ENCODE assay signal across 8 cellular contexts in genomic region chr12:110431957-110432587, GRCh38. TPM values are rescaled to one million over a fixed set of nuclear protein-coding genes. Genes with fewer than 3 reads are reported as not detected.
DNase-seq lines count a peak whose midpoint lies in the region; ATAC-seq and TF ChIP-seq lines count a peak whose summit lies in the region.

No MANE protein-coding gene starts in this region.

- CTCF ChIA-PET in activated CD8-positive, alpha-beta memory T cell treated with anti-CD3 and anti-CD28 coated beads, Interleukin-2, amount 10 ng/mL, durations not matched to agents 7 days and 5 days (lab: Charles Lee): interaction anchor here (0.6 to 2.6 kb wide), 74 partner anchors 8 to 717 kb away, joined by 3 to 28 read pairs (median 4); partner anchors contain the start of genes ANAPC7, ARPC3, ATP2A2 and C12orf76

- TF ChIP-seq CTCF in fibroblast of pulmonary artery (IDR thresholded peaks at IDR 0.05; ENCODE audit: low read length, missing control alignments) (no peak), suprapubic skin (IDR thresholded peaks at IDR 0.05) (no peak)

- 82% methylated on average over 12 of the region's 12 CpGs for WGBS in suprapubic skin

- peaks cover 10% of the 10 kb centered on the region for H3K4me1 Mint-ChIP-seq in activated CD8-positive, alpha-beta memory T cell treated with anti-CD3 and anti-CD28 coated beads, Interleukin-2, amount 10 ng/mL, durations not matched to agents 7 days and 5 days

- TF ChIP-seq EP300 in suprapubic skin (IDR thresholded peaks at IDR 0.05): no peak

- peak; percentile 55 for DNase-seq in activated CD8-positive, alpha-beta memory T cell treated with anti-CD3 and anti-CD28 coated beads, Interleukin-2, amount 10 ng/mL, durations not matched to agents 7 days and 5 days
- no peak for DNase-seq in activated CD8-positive, alpha-beta memory T cell treated with anti-CD3 and anti-CD28 coated beads, Interleukin-2, amount 50 U/mL, for 4 hours
- DNase-seq in SJCRH30 (no peak), fibroblast of pulmonary artery (ENCODE audit: low read depth) (no peak), suprapubic skin (ENCODE audit: low spot score in 2 of 2) (peak in 1 of 2 donors; percentile 35), nucleus accumbens (lab: John Stamatoyannopoulos, UW) (no peak), cerebellum (ENCODE audit: low spot score) (no peak)

- no peaks in the 10 kb centered on the region for H3K9me3 ChIP-seq in SJCRH30 (replicated peaks)
- no peaks in the 10 kb centered on the region for H3K9me3 ChIP-seq in suprapubic skin

- H3K36me3 ChIP-seq in SJCRH30 (peaks cover 16% of the 10 kb centered on the region), suprapubic skin (peaks cover 31% of the 10 kb centered on the region)

- peaks cover 23% of the 10 kb centered on the region for H3K36me3 Mint-ChIP-seq in activated CD8-positive, alpha-beta memory T cell treated with anti-CD3 and anti-CD28 coated beads, Interleukin-2, amount 10 ng/mL, durations not matched to agents 7 days and 5 days

- H3K27me3 ChIP-seq in SJCRH30 (no peaks in the 10 kb centered on the region), suprapubic skin (no peaks in the 10 kb centered on the region)

- no peaks in the 10 kb centered on the region for H3K4me1 ChIP-seq in SJCRH30
- H3K4me1 ChIP-seq in suprapubic skin: peaks cover 3% of the 10 kb centered on the region

- no peak for TF ChIP-seq POLR2A in suprapubic skin (IDR thresholded peaks at IDR 0.05)

- H3K27ac ChIP-seq in SJCRH30: no peak overlapping the region; the same call in 1 of the 2 replicates
- H3K27ac ChIP-seq in suprapubic skin: no peak overlapping the region

- H3K27ac Mint-ChIP-seq in activated CD8-positive, alpha-beta memory T cell treated with anti-CD3 and anti-CD28 coated beads, Interleukin-2, amount 10 ng/mL, durations not matched to agents 7 days and 5 days: no peak overlapping the region

- no peaks in the 10 kb centered on the region for H3K27me3 Mint-ChIP-seq in activated CD8-positive, alpha-beta memory T cell treated with anti-CD3 and anti-CD28 coated beads, Interleukin-2, amount 10 ng/mL, durations not matched to agents 7 days and 5 days

- ATAC-seq in activated CD8-positive, alpha-beta memory T cell treated with anti-CD3 and anti-CD28 coated beads, Interleukin-2, amount 10 ng/mL, durations not matched to agents 7 days and 5 days: no peak
- no peak for ATAC-seq in GM19035 (IDR thresholded peaks at IDR 0.05; ENCODE audit: unreplicated experiment)

- no peaks in the 10 kb centered on the region for H3K9me3 Mint-ChIP-seq in activated CD8-positive, alpha-beta memory T cell treated with anti-CD3 and anti-CD28 coated beads, Interleukin-2, amount 10 ng/mL, durations not matched to agents 7 days and 5 days (ENCODE audit: low read depth)

- H3K4me3 ChIP-seq in SJCRH30 (peak overlapping the region; percentile 67), fibroblast of pulmonary artery (replicated peaks; ENCODE audit: low read depth, low read length) (peak overlapping the region; percentile 52), suprapubic skin (peak overlapping the region; percentile 52)

- no peak overlapping the region for H3K4me3 Mint-ChIP-seq in activated CD8-positive, alpha-beta memory T cell treated with anti-CD3 and anti-CD28 coated beads, Interleukin-2, amount 10 ng/mL, durations not matched to agents 7 days and 5 days

RNA-seq across cellular contexts. Expression of gene ARPC3, which starts 18.1 kb away (rescaled TPM):
- 100 to 1,000 TPM; 369 to 418 TPM for total RNA-seq in activated CD8-positive, alpha-beta memory T cell treated with anti-CD3 and anti-CD28 coated beads, Interleukin-2, amount 10 ng/mL, durations not matched to agents 7 days and 5 days
- 106 and 112 TPM in 2 replicates for total RNA-seq in SJCRH30 (2014; rRNA removed; shearing (Covaris generic))
- total RNA-seq in suprapubic skin: 100 to 1,000 TPM; 163 to 290 (median 191) TPM
- 61.0 TPM for total RNA-seq in cerebellum

RNA-seq across cellular contexts. Expression of gene ANAPC7, which starts 28.6 kb away (rescaled TPM):
- total RNA-seq in activated CD8-positive, alpha-beta memory T cell treated with anti-CD3 and anti-CD28 coated beads, Interleukin-2, amount 10 ng/mL, durations not matched to agents 7 days and 5 days: 10 to 100 TPM; 55.3 to 74.9 TPM
- 76.2 and 89.3 TPM in 2 replicates for total RNA-seq in SJCRH30 (2014; rRNA removed; shearing (Covaris generic))
- total RNA-seq in suprapubic skin: 10 to 100 TPM; 39.6 to 56.6 (median 45.6) TPM
- total RNA-seq in cerebellum: 58.5 TPM

RNA-seq across cellular contexts. Expression of gene GPN3, which starts 36.0 kb away (rescaled TPM):
- 10 to 100 TPM; 25.8 to 34.6 TPM for total RNA-seq in activated CD8-positive, alpha-beta memory T cell treated with anti-CD3 and anti-CD28 coated beads, Interleukin-2, amount 10 ng/mL, durations not matched to agents 7 days and 5 days
- 43.6 and 45.9 TPM in 2 replicates for total RNA-seq in SJCRH30 (2014; rRNA removed; shearing (Covaris generic))
- total RNA-seq in suprapubic skin: 10 to 100 TPM in 3 of 4 donors, 1 to 10 TPM in 1; 9.6 to 17.1 (median 13.3) TPM
- total RNA-seq in cerebellum: 9.8 TPM

RNA-seq across cellular contexts. Expression of gene FAM216A, which starts 36.6 kb away (rescaled TPM):
- 10 to 100 TPM; 23.1 to 24.8 TPM for total RNA-seq in activated CD8-positive, alpha-beta memory T cell treated with anti-CD3 and anti-CD28 coated beads, Interleukin-2, amount 10 ng/mL, durations not matched to agents 7 days and 5 days
- 26.3 and 30.2 TPM in 2 replicates for total RNA-seq in SJCRH30 (2014; rRNA removed; shearing (Covaris generic))
- total RNA-seq in suprapubic skin (1 to 10 TPM; 2.3 to 5.0 (median 3.2) TPM), cerebellum (19.8 TPM)
